Comparison of ENCODE assay signal across 19 cellular contexts in the genomic region with DNA sequence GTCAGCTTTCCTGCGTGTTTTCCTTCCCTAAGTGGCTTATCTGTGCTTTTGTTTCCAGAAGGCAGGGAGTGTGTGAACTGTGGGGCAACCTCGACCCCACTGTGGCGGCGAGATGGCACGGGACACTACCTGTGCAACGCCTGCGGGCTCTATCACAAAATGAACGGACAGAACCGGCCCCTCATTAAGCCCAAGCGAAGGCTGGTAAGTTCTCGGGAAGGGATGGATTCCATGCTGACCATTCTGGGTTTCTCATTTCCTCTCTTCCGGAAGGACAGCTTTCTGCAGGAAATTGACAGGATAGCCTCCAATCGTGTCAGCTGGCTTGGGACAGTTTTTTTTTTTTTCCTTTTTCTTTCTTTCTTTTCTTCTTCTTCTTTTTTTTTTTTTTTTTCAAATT. TPM values are rescaled to one million over a fixed set of nuclear protein-coding genes. Genes with fewer than 3 reads are reported as not detected.
DNase-seq lines count a peak whose midpoint lies in the region; ATAC-seq, FAIRE-seq and TF ChIP-seq lines count a peak whose summit lies in the region.
"Had no signal": no experiment of that assay in that cellular context is flagged by ENCODE, and none has a peak within 500 bp of the region (broad histone marks: within the 10 kb centered on the region; RNA-seq: fewer than 3 reads in every experiment).

No MANE protein-coding gene starts in this region.

- intact Hi-C loops in activated T-helper 1 cell treated with anti-CD3 and anti-CD28 coated beads, Interleukin-12 subunit alpha, Interleukin-12 subunit beta, Interleukin-2, Interleukin-4 antibody, amounts not matched to agents 30 ng/mL and 10 ng/mL and 1 ng/mL, durations not matched to agents 14 hours and 24 hours and 36 hours (cut with micrococcal nuclease), result loop anchor here (5.0 to 10.0 kb wide), 2 partner anchors 1028 to 1139 kb away; no protein-coding TSS in a partner anchor
- intact Hi-C loops in esophagus squamous epithelium (cut with DNase I), result no loop called here

- H3K4me3 Mint-ChIP-seq in activated T-helper 1 cell treated with anti-CD3 and anti-CD28 coated beads, Interleukin-12 subunit alpha, Interleukin-12 subunit beta, Interleukin-2, Interleukin-4 antibody, amounts not matched to agents 30 ng/mL and 10 ng/mL and 1 ng/mL, durations not matched to agents 14 hours and 24 hours and 36 hours, result peak overlapping the region; percentile 98
- peak overlapping the region; percentile 7 to 24 for H3K4me3 Mint-ChIP-seq in stimulated activated naive CD8-positive, alpha-beta T cell treated with anti-CD3 and anti-CD28 coated beads, Interleukin-15, amount 100 ng/mL, for 72 hours
- H3K4me3 Mint-ChIP-seq: dendritic cell treated with granulocyte-macrophage colony-stimulating factor and Interleukin-4, amounts not matched to agents 40 ng/mL and 50 ng/mL, for 4 days had no signal

- FAIRE-seq in keratinocyte (lab: Jason Lieb, UNC), result no peak
- FAIRE-seq: HepG2 had no signal

- H3K4me1 Mint-ChIP-seq in activated T-helper 1 cell treated with anti-CD3 and anti-CD28 coated beads, Interleukin-12 subunit alpha, Interleukin-12 subunit beta, Interleukin-2, Interleukin-4 antibody, amounts not matched to agents 30 ng/mL and 10 ng/mL and 1 ng/mL, durations not matched to agents 14 hours and 24 hours and 36 hours (ENCODE audit: low read depth), result peaks cover 92% of the 10 kb centered on the region
- H3K4me1 Mint-ChIP-seq in stimulated activated naive CD8-positive, alpha-beta T cell treated with anti-CD3 and anti-CD28 coated beads, Interleukin-15, amount 100 ng/mL, for 72 hours, result peaks cover 98% of the 10 kb centered on the region

- peak overlapping the region; percentile 95 for H3K4me2 ChIP-seq in keratinocyte (ENCODE audit: control insufficient read depth, extremely low read depth, insufficient read depth, low read depth, low read length)

- no peak overlapping the region for H2AFZ ChIP-seq in keratinocyte (ENCODE audit: control insufficient read depth, low read length)

- no peaks in the 10 kb centered on the region for H3K9me3 Mint-ChIP-seq in activated naive CD4-positive, alpha-beta T cell treated with anti-CD3 and anti-CD28 coated beads, Interleukin-2, amount 50 U/mL, for 72 hours
- no peaks in the 10 kb centered on the region for H3K9me3 Mint-ChIP-seq in activated T-helper 1 cell treated with anti-CD3 and anti-CD28 coated beads, Interleukin-12 subunit alpha, Interleukin-12 subunit beta, Interleukin-2, Interleukin-4 antibody, amounts not matched to agents 30 ng/mL and 10 ng/mL and 1 ng/mL, durations not matched to agents 14 hours and 24 hours and 36 hours
- H3K9me3 Mint-ChIP-seq in stimulated activated naive CD8-positive, alpha-beta T cell treated with anti-CD3 and anti-CD28 coated beads, Interleukin-15, amount 100 ng/mL, for 72 hours, result no peaks in the 10 kb centered on the region
- H3K9me3 Mint-ChIP-seq: dendritic cell treated with granulocyte-macrophage colony-stimulating factor and Interleukin-4, amounts not matched to agents 40 ng/mL and 50 ng/mL, for 4 days had no signal

- no peaks in the 10 kb centered on the region for H3K9me1 ChIP-seq in keratinocyte (ENCODE audit: control insufficient read depth, extremely low read depth, insufficient read depth, low read length)

- TF ChIP-seq POLR2A in esophagus squamous epithelium (IDR thresholded peaks at IDR 0.05), result no peak

- peaks cover 20 to 38% of the 10 kb centered on the region in 2 experiments for H3K36me3 ChIP-seq in keratinocyte (ENCODE audit: control insufficient read depth in 2 of 2, extremely low read depth in 1 of 2, insufficient read depth in 2 of 2, low read length in 2 of 2)
- H3K36me3 ChIP-seq in esophagus squamous epithelium, result no peaks in the 10 kb centered on the region
- H3K36me3 ChIP-seq: Peyer's patch, tibial artery had no signal

- dilution Hi-C loops in keratinocyte (cut with MboI; ENCODE audit: extremely low pct_ligation_motif_present, low sequenced_read_pairs), result no loop called here

- WGBS in esophagus squamous epithelium, 2 donors, result 62 to 66% methylated on average over 7 to 13 of the region's 13 CpGs

- peaks cover 41 to 72% of the 10 kb centered on the region in 2 donors for H3K36me3 Mint-ChIP-seq in activated naive CD4-positive, alpha-beta T cell treated with anti-CD3 and anti-CD28 coated beads, Interleukin-2, amount 50 U/mL, for 72 hours
- H3K36me3 Mint-ChIP-seq in activated T-helper 1 cell treated with anti-CD3 and anti-CD28 coated beads, Interleukin-12 subunit alpha, Interleukin-12 subunit beta, Interleukin-2, Interleukin-4 antibody, amounts not matched to agents 30 ng/mL and 10 ng/mL and 1 ng/mL, durations not matched to agents 14 hours and 24 hours and 36 hours (ENCODE audit: low read depth), result peaks cover 77% of the 10 kb centered on the region

- H3K4me1 ChIP-seq in keratinocyte (ENCODE audit: control insufficient read depth, extremely low read depth, insufficient read depth, low read length), result peaks cover 76% of the 10 kb centered on the region
- H3K4me1 ChIP-seq in esophagus squamous epithelium, result peaks cover 0 to 12% (median 0%) of the 10 kb centered on the region in 3 donors
- H3K4me1 ChIP-seq: Peyer's patch, tibial artery had no signal

- H3K27ac Mint-ChIP-seq in activated naive CD4-positive, alpha-beta T cell treated with anti-CD3 and anti-CD28 coated beads, Interleukin-2, amount 50 U/mL, for 72 hours, result peak overlapping the region; percentile 18 to 93
- peak overlapping the region; percentile 55 for H3K27ac Mint-ChIP-seq in activated T-helper 1 cell treated with anti-CD3 and anti-CD28 coated beads, Interleukin-12 subunit alpha, Interleukin-12 subunit beta, Interleukin-2, Interleukin-4 antibody, amounts not matched to agents 30 ng/mL and 10 ng/mL and 1 ng/mL, durations not matched to agents 14 hours and 24 hours and 36 hours
- no peak overlapping the region for H3K27ac Mint-ChIP-seq in stimulated activated naive CD8-positive, alpha-beta T cell treated with anti-CD3 and anti-CD28 coated beads, Interleukin-15, amount 100 ng/mL, for 72 hours
- H3K27ac Mint-ChIP-seq: dendritic cell treated with granulocyte-macrophage colony-stimulating factor and Interleukin-4, amounts not matched to agents 40 ng/mL and 50 ng/mL, for 4 days had no signal

- no peaks in the 10 kb centered on the region for H4K20me1 ChIP-seq in keratinocyte (ENCODE audit: control insufficient read depth, extremely low read depth, insufficient read depth, low read length)

- peaks cover 2% of the 10 kb centered on the region for H3K27me3 Mint-ChIP-seq in activated T-helper 1 cell treated with anti-CD3 and anti-CD28 coated beads, Interleukin-12 subunit alpha, Interleukin-12 subunit beta, Interleukin-2, Interleukin-4 antibody, amounts not matched to agents 30 ng/mL and 10 ng/mL and 1 ng/mL, durations not matched to agents 14 hours and 24 hours and 36 hours (ENCODE audit: insufficient read depth)
- no peaks in the 10 kb centered on the region for H3K27me3 Mint-ChIP-seq in stimulated activated naive CD8-positive, alpha-beta T cell treated with anti-CD3 and anti-CD28 coated beads, Interleukin-15, amount 100 ng/mL, for 72 hours

- H3K9ac ChIP-seq in keratinocyte (ENCODE audit: control insufficient read depth, extremely low read depth, insufficient read depth, low read length), result peak overlapping the region; percentile 14

- H3K27me3 ChIP-seq in keratinocyte (ENCODE audit: control insufficient read depth, extremely low read depth, insufficient read depth, low read length), result no peaks in the 10 kb centered on the region
- peaks cover 0 to 69% (median 0%) of the 10 kb centered on the region in 4 donors for H3K27me3 ChIP-seq in esophagus squamous epithelium
- H3K27me3 ChIP-seq: Peyer's patch had no signal

- ATAC-seq in activated naive CD4-positive, alpha-beta T cell treated with anti-CD3 and anti-CD28 coated beads, Interleukin-2, amount 50 U/mL, for 72 hours, result no peak
- no peak for ATAC-seq in stimulated activated naive CD8-positive, alpha-beta T cell treated with anti-CD3 and anti-CD28 coated beads, Interleukin-15, amount 100 ng/mL, for 72 hours
- ATAC-seq: HepG2, left lobe of liver had no signal

- H3K9me3 ChIP-seq in keratinocyte (ENCODE audit: control insufficient read depth, low read depth, low read length) (no peaks in the 10 kb centered on the region), esophagus squamous epithelium (no peaks in the 10 kb centered on the region)
- H3K9me3 ChIP-seq: Peyer's patch, tibial artery had no signal

- H3K79me2 ChIP-seq in keratinocyte (ENCODE audit: control insufficient read depth, insufficient read depth, low read length), result peaks cover 58% of the 10 kb centered on the region

- H3K4me3 ChIP-seq in keratinocyte (ENCODE audit: control insufficient read depth in 2 of 3, extremely low read depth in 1 of 3, insufficient read depth in 2 of 3, low read depth in 1 of 3, low read length in 3 of 3) (no peak overlapping the region), esophagus squamous epithelium (no peak overlapping the region)
- H3K4me3 ChIP-seq: Peyer's patch, tibial artery had no signal

- DNase-seq in activated naive CD4-positive, alpha-beta T cell treated with anti-CD3 and anti-CD28 coated beads, Interleukin-2, amount 50 U/mL, for 72 hours (ENCODE audit: low spot score in 2 of 2), result no peak
- DNase-seq in activated naive CD4-positive, alpha-beta T cell treated with Interleukin-2 at 50 U/mL for 16 hours, result no peak
- DNase-seq in activated T-helper 1 cell treated with anti-CD3 and anti-CD28 coated beads, Interleukin-12 subunit alpha, Interleukin-12 subunit beta, Interleukin-2, Interleukin-4 antibody, amounts not matched to agents 30 ng/mL and 10 ng/mL and 1 ng/mL, durations not matched to agents 14 hours and 24 hours and 36 hours (ENCODE audit: low spot score), result no peak
- DNase-seq in keratinocyte (ENCODE audit: low read depth, low spot score) (no peak), esophagus squamous epithelium (lab: John Stamatoyannopoulos, UW) (no peak), GDM1 (lab: John Stamatoyannopoulos, UW) (no peak), NCI-H2029 treated with DMSO at 0.1 percent for 48 hours (lab: John Stamatoyannopoulos, UW) (no peak)
- no peak for DNase-seq in stimulated activated naive CD8-positive, alpha-beta T cell treated with anti-CD3 and anti-CD28 coated beads, Interleukin-15, amount 100 ng/mL, for 72 hours
- DNase-seq: activated CD4-positive, alpha-beta T cell treated with anti-CD3 and anti-CD28 coated beads for 1 hour; NCI-H2107; NCI-H69; Peyer's patch; stimulated activated CD4-positive, alpha-beta T cell treated with anti-CD3 and anti-CD28 coated beads, Interleukin-1b, Interleukin-23, amount 100 ng/mL, for 48 hours; tibial artery had no signal

- no peak for TF ChIP-seq CTCF in keratinocyte (optimal IDR thresholded peaks at IDR 0.05 in 1 of 3, IDR thresholded peaks at IDR 0.05 in 1 of 3, conservative IDR thresholded peaks at IDR 0.05 in 1 of 3; ENCODE audit: extremely low read depth in 1 of 3, insufficient read depth in 2 of 3, low read length in 3 of 3)
- no peak for TF ChIP-seq CTCF in esophagus squamous epithelium (IDR thresholded peaks at IDR 0.05)

- H3K27ac ChIP-seq in keratinocyte (ENCODE audit: control insufficient read depth, insufficient read depth, low read length) (no peak overlapping the region), esophagus squamous epithelium (no peak overlapping the region)
- H3K27ac ChIP-seq: Peyer's patch, tibial artery had no signal

RNA-seq across cellular contexts. Expression of gene GATA3, which starts 9.4 kb away (rescaled TPM):
- total RNA-seq in activated naive CD4-positive, alpha-beta T cell treated with anti-CD3 and anti-CD28 coated beads, Interleukin-2, amount 50 U/mL, for 72 hours, result 10 to 100 TPM in 1 of 2 donors, 1 to 10 TPM in 1; 5.7 to 28.9 TPM
- 79.5 TPM in 2 replicates for total RNA-seq in activated T-helper 1 cell treated with anti-CD3 and anti-CD28 coated beads, Interleukin-12 subunit alpha, Interleukin-12 subunit beta, Interleukin-2, Interleukin-4 antibody, amounts not matched to agents 30 ng/mL and 10 ng/mL and 1 ng/mL, durations not matched to agents 14 hours and 24 hours and 36 hours
- polyA plus RNA-seq in keratinocyte, result 1.7 to 7.7 TPM (median 4.0 TPM) in 3 replicates
- 13.3 TPM for polyA plus RNA-seq in keratinocyte (2011; ENCODE audit: low read depth)
- 4.7 and 5.3 TPM in 2 replicates for polyA plus RNA-seq in keratinocyte (2011; cell fraction: cytosol; rRNA removed)
- 15.8 and 15.9 TPM in 2 replicates for polyA plus RNA-seq in keratinocyte (2011; cell fraction: nucleus; rRNA removed)
- 20.8 and 33.0 TPM in 2 replicates for polyA plus RNA-seq in keratinocyte (2012; ENCODE audit: low replicate concordance)
- polyA minus RNA-seq in keratinocyte, result 1.0 to 7.4 TPM (median 1.9 TPM) in 3 replicates
- 4.4 TPM for polyA minus RNA-seq in keratinocyte (2011; cell fraction: cytosol; rRNA and poly(A)+ RNA removed)
- 5.5 and 5.8 TPM in 2 replicates for polyA minus RNA-seq in keratinocyte (2011; cell fraction: nucleus; rRNA and poly(A)+ RNA removed)
- total RNA-seq in esophagus squamous epithelium, result 1 to 10 TPM in 1 of 4 donors, under 1 TPM in 2, not detected in 1; 0.35 to 1.3 (median 0.40) TPM
- total RNA-seq: HepG2 had no signal
- polyA plus RNA-seq: AG04450, HepG2, neural cell had no signal

Comparison
In these comparisons a context has a peak if more than half of its experiments do, and no peak if none do; other contexts are left out.
1. H3K27ac Mint-ChIP-seq: peak in activated naive CD4-positive, alpha-beta T cell treated with anti-CD3 and anti-CD28 coated beads, Interleukin-2, amount 50 U/mL, for 72 hours (2 of 2) and activated T-helper 1 cell treated with anti-CD3 and anti-CD28 coated beads, Interleukin-12 subunit alpha, Interleukin-12 subunit beta, Interleukin-2, Interleukin-4 antibody, amounts not matched to agents 30 ng/mL and 10 ng/mL and 1 ng/mL, durations not matched to agents 14 hours and 24 hours and 36 hours (single experiment); none in stimulated activated naive CD8-positive, alpha-beta T cell treated with anti-CD3 and anti-CD28 coated beads, Interleukin-15, amount 100 ng/mL, for 72 hours (0 of 2).